18 cellular contexts compared by ENCODE assay signal in the genomic region with DNA sequence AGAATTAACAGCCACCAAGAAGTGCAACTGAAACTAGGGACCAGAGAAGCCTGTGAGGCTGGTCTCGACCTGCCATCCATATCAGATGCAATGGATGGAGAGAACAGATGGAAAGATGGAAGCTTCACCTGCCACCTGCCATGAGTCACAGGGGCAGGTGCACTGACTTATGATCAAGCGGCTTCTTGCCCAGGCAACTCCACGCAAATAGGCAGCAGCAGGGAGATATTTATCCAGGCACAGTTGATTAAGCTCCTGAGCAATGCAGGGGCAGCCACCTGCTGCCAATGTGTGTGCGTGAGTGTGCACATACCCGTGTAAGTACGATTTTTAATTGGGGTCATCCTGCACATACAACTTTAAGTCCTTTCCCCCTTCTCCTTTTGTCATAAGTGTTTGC.
A peak's percentile ranks its signal among the peaks of the same experiment; 100 is the strongest.
DNase-seq lines count a peak whose midpoint lies in the region; ATAC-seq, FAIRE-seq and TF ChIP-seq lines count a peak whose summit lies in the region.
"Had no signal": no experiment of that assay in that cellular context is flagged by ENCODE, and none has a peak within 500 bp of the region (broad histone marks: within the 10 kb centered on the region; RNA-seq: fewer than 3 reads in every experiment).

No MANE protein-coding gene starts in this region.

- no peak for TF ChIP-seq RAD21 in H1 (IDR thresholded peaks at IDR 0.05 in 1 of 2, conservative IDR thresholded peaks at IDR 0.05 in 1 of 2; ENCODE audit: low read depth in 2 of 2, low read length in 2 of 2)

- peaks cover 0 to 5% (median 0%) of the 10 kb centered on the region in 4 experiments; a peak in 1 of 7 replicates for H3K4me1 ChIP-seq in H1 (replicated peaks in 1 of 4; ENCODE audit: control insufficient read depth in 3 of 4, insufficient read depth in 4 of 4, low read length in 3 of 4)

- TF ChIP-seq EP300 in H1 (IDR thresholded peaks at IDR 0.05; ENCODE audit: borderline replicate concordance in 1 of 2, low read depth in 2 of 2, low read length in 2 of 2) = no peak

- no peak overlapping the region for H3K14ac ChIP-seq in H1 (ENCODE audit: insufficient read length)

- POLR2A ChIA-PET in H1 (lab: Charles Lee; ENCODE audit: partially characterized antibody) = interaction anchor here (0.6 kb wide), 2 partner anchors 41 to 52 kb away, joined by 4 to 5 read pairs; no protein-coding TSS in a partner anchor

- H2BK12ac ChIP-seq in H1 (ENCODE audit: low read depth, low read length) = no peak overlapping the region

- no peaks in the 10 kb centered on the region for H3K79me1 ChIP-seq in H1 (ENCODE audit: low read depth, low read length)

- no peaks in the 10 kb centered on the region for H3K79me2 ChIP-seq in H1 (ENCODE audit: control insufficient read depth in 1 of 2, insufficient read depth in 2 of 2, low read length in 2 of 2)

- no peak overlapping the region for H2BK5ac ChIP-seq in H1 (ENCODE audit: low read depth, low read length)

- H2AFZ ChIP-seq in H1 (ENCODE audit: low read length) = no peak overlapping the region

- no peak overlapping the region for H3K4me2 ChIP-seq in H1 (ENCODE audit: insufficient read depth in 1 of 2, low read depth in 2 of 2, low read length in 2 of 2)

- no peak overlapping the region for H3K9ac ChIP-seq in H1 (replicated peaks in 1 of 4; ENCODE audit: extremely low read depth in 1 of 4, low read depth in 3 of 4, low read length in 3 of 4)

- no peak overlapping the region for H3K27ac ChIP-seq in H1 (ENCODE audit: low read depth, low read length)

- H3K23me2 ChIP-seq in H1 (ENCODE audit: low read depth, low read length) = no peaks in the 10 kb centered on the region

- no peak overlapping the region for H2BK15ac ChIP-seq in H1 (ENCODE audit: low read length)

- H3K9me3 ChIP-seq in H1 (ENCODE audit: insufficient read depth in 2 of 2, low read depth in 1 of 2, low read length in 1 of 2) = no peaks in the 10 kb centered on the region; a peak in 1 of 4 replicates

- no peak overlapping the region for H2AK5ac ChIP-seq in H1 (ENCODE audit: low read depth, low read length)

- H4K91ac ChIP-seq in H1 (replicated peaks; ENCODE audit: insufficient read length, low read length) = no peak overlapping the region

- DNase-seq in DMS153 treated with DMSO at 0.1 percent for 48 hours (lab: John Stamatoyannopoulos, UW; ENCODE audit: unreplicated experiment) = peak; percentile 99
- DNase-seq in NCI-H146 treated with DMSO at 0.1 percent for 48 hours (lab: John Stamatoyannopoulos, UW; ENCODE audit: unreplicated experiment) = peak; percentile 90
- peak; percentile 76 for DNase-seq in NCI-H510A (lab: John Stamatoyannopoulos, UW)
- peak in 1 of 2 experiments; percentile 26 for DNase-seq in H1 (ENCODE audit: low read depth in 1 of 2, low spot score in 2 of 2)
- DNase-seq in NK-92 treated with Interleukin-12 subunit alpha and Interleukin-12 subunit beta, amount 100 ng/mL, for 24 hours (lab: John Stamatoyannopoulos, UW) = no peak
- DNase-seq in central memory CD4-positive, alpha-beta T cell = no peak
- DNase-seq in D341Med (ENCODE audit: low spot score) = no peak
- DNase-seq: activated B cell treated with CpG ODN at 0.5 μM for 24 hours; activated CD8-positive, alpha-beta memory T cell treated with anti-CD3 and anti-CD28 coated beads for 24 hours; activated effector memory CD4-positive, alpha-beta T cell treated with Interleukin-2 at 50 U/mL for 16 hours; CD4-positive, alpha-beta T cell; T-cell had no signal

- 86% methylated on average over 6 of the region's 6 CpGs; no CpG with 5 or more reads in 1 of the 2 experiments for WGBS in H1 (ENCODE audit: extremely low coverage in 1 of 2, insufficient coverage in 1 of 2, insufficient read length in 1 of 2, insufficient replicate concordance in 2 of 2, low coverage in 1 of 2, low lambda C conversion rate in 2 of 2, missing lambda C conversion rate in 1 of 2), 2 experiments

- no peaks in the 10 kb centered on the region for H3K36me3 ChIP-seq in H1 (ENCODE audit: control insufficient read depth in 2 of 4, insufficient read depth in 4 of 4, low read length in 3 of 4)

- no peak for FAIRE-seq in H1 (lab: Jason Lieb, UNC)
- FAIRE-seq: colon, G401.6, RCC 7860 had no signal

- H3K18ac ChIP-seq in H1 (ENCODE audit: extremely low read depth, low read length) = no peak overlapping the region

- no peak overlapping the region for H3K23ac ChIP-seq in H1 (ENCODE audit: insufficient read length)

- H3K56ac ChIP-seq in H1 (replicated peaks; ENCODE audit: insufficient read length, low read depth, low read length) = no peak overlapping the region

- TF ChIP-seq POLR2A in H1 (IDR thresholded peaks at IDR 0.05; ENCODE audit: control extremely low read depth in 1 of 2, low read depth in 2 of 2, low read length in 2 of 2) = no peak

- CTCF ChIA-PET in H1 (lab: Charles Lee; ENCODE audit: partially characterized antibody) = interaction anchor here (0.8 to 2.4 kb wide), 5 partner anchors 11 to 78 kb away, joined by 4 to 6 read pairs (median 5); no protein-coding TSS in a partner anchor

- H2BK120ac ChIP-seq in H1 (replicated peaks; ENCODE audit: low read depth, low read length) = no peak overlapping the region

- H2BK20ac ChIP-seq in H1 (ENCODE audit: low read length) = peak overlapping the region; percentile 26; the same call in 1 of the 2 replicates

- no peak for ATAC-seq in HG02759 (IDR thresholded peaks at IDR 0.05; ENCODE audit: unreplicated experiment)
- ATAC-seq: HCT116; natural killer cell treated with Interleukin-12 subunit alpha and Interleukin-12 subunit beta and Interleukin-15 and Interleukin-18, amount 100 ng/mL, for 72 hours; T-cell had no signal

- H4K20me1 ChIP-seq in H1 (replicated peaks in 1 of 2; ENCODE audit: control insufficient read depth in 1 of 2, insufficient read depth in 2 of 2, low read length in 2 of 2) = no peaks in the 10 kb centered on the region

- H3K4ac ChIP-seq in H1 (replicated peaks; ENCODE audit: insufficient read length, low read depth, low read length) = no peak overlapping the region

- H4K8ac ChIP-seq in H1 (ENCODE audit: extremely low read depth, insufficient read depth, low read length) = no peak overlapping the region

- no peak for TF ChIP-seq CTCF in H1 (IDR thresholded peaks at IDR 0.05; ENCODE audit: control extremely low read depth in 1 of 3, insufficient read depth in 1 of 3, low read depth in 1 of 3, low read length in 3 of 3)

- no peak overlapping the region for H3K4me3 ChIP-seq in H1 (ENCODE audit: extremely low read depth in 1 of 4, insufficient read depth in 2 of 4, low read depth in 3 of 4, low read length in 4 of 4)

- H4K5ac ChIP-seq in H1 (ENCODE audit: insufficient read length, low read depth, low read length) = no peak overlapping the region

- H3K27me3 ChIP-seq in H1 (replicated peaks in 1 of 4; ENCODE audit: control insufficient read depth in 3 of 4, extremely low read depth in 1 of 4, insufficient read depth in 3 of 4, low read length in 3 of 4) = no peaks in the 10 kb centered on the region

TF ChIP-seq in H1, 55 proteins besides CTCF, POLR2A, EP300 and RAD21:
- TF ChIP-seq GTF2F1 (IDR thresholded peaks at IDR 0.05; ENCODE audit: borderline replicate concordance, low read depth, low read length) (no peak), MAFK (IDR thresholded peaks at IDR 0.05; ENCODE audit: low read depth, low read length) (no peak), NRF1 (IDR thresholded peaks at IDR 0.05; ENCODE audit: low read depth, low read length) (no peak), RFX5 (IDR thresholded peaks at IDR 0.05; ENCODE audit: borderline replicate concordance, low read depth, low read length) (no peak), SIN3A (conservative IDR thresholded peaks at IDR 0.05 in 1 of 2, IDR thresholded peaks at IDR 0.05 in 1 of 2; ENCODE audit: low read depth in 1 of 2, low read length in 2 of 2) (no peak), BRCA1 (IDR thresholded peaks at IDR 0.05; ENCODE audit: low read depth, low read length) (no peak), SIX5 (IDR thresholded peaks at IDR 0.05; ENCODE audit: low read depth, low read length) (no peak), JUND (IDR thresholded peaks at IDR 0.05; ENCODE audit: low read length) (no peak), CEBPB (IDR thresholded peaks at IDR 0.05; ENCODE audit: low read depth, low read length) (no peak), CREB1 (IDR thresholded peaks at IDR 0.05) (no peak)
- TF ChIP-seq, protein P1, sequence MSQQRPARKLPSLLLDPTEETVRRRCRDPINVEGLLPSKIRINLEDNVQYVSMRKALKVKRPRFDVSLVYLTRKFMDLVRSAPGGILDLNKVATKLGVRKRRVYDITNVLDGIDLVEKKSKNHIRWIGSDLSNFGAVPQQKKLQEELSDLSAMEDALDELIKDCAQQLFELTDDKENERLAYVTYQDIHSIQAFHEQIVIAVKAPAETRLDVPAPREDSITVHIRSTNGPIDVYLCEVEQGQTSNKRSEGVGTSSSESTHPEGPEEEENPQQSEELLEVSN (IDR thresholded peaks at IDR 0.05) = no peak
TF ChIP-seq in H1: peak in this region for 0.

Comparison
In these comparisons a context has a peak if more than half of its experiments do, and no peak if none do; other contexts are left out.
1. DNase-seq: peak in DMS153 treated with DMSO at 0.1 percent for 48 hours (single experiment), NCI-H146 treated with DMSO at 0.1 percent for 48 hours (single experiment) and NCI-H510A (single experiment); none in NK-92 treated with Interleukin-12 subunit alpha and Interleukin-12 subunit beta, amount 100 ng/mL, for 24 hours (single experiment), central memory CD4-positive, alpha-beta T cell (single experiment) and D341Med (single experiment).